Comparison of ENCODE assay signal across 8 cellular contexts in genomic region chr10:114100848-114101741, GRCh38. TPM values are rescaled to one million over a fixed set of nuclear protein-coding genes. Genes with fewer than 3 reads are reported as not detected.
DNase-seq lines count a peak whose midpoint lies in the region; ATAC-seq and TF ChIP-seq lines count a peak whose summit lies in the region.

No MANE protein-coding gene starts in this region.

- peak; percentile 34 for DNase-seq in activated naive CD4-positive, alpha-beta T cell treated with anti-CD3 and anti-CD28 coated beads for 36 hours
- no peak for DNase-seq in activated naive CD4-positive, alpha-beta T cell treated with anti-CD3 and anti-CD28 coated beads, Interleukin-2, amount 50 U/mL, for 16 hours
- DNase-seq in activated CD8-positive, alpha-beta T cell treated with anti-CD3 and anti-CD28 coated beads, Interleukin-2, amount 10 ng/mL, durations not matched to agents 7 days and 5 days, result no peak
- DNase-seq in left ventricle myocardium superior, result peak; percentile 51
- DNase-seq in psoas muscle, result peak in 1 of 2 donors; percentile 35
- no peak for DNase-seq in NCI-H1694 (lab: John Stamatoyannopoulos, UW)
- DNase-seq in SIG-M5 treated with dmso at 0.1 percent for 504 hours (lab: John Stamatoyannopoulos, UW; ENCODE audit: unreplicated experiment), result no peak

- H3K4me1 Mint-ChIP-seq in activated naive CD4-positive, alpha-beta T cell treated with anti-CD3 and anti-CD28 coated beads for 36 hours (ENCODE audit: low read depth), result peaks cover 29% of the 10 kb centered on the region
- peaks cover 54% of the 10 kb centered on the region for H3K4me1 Mint-ChIP-seq in activated CD8-positive, alpha-beta T cell treated with anti-CD3 and anti-CD28 coated beads, Interleukin-2, amount 10 ng/mL, durations not matched to agents 7 days and 5 days (ENCODE audit: low read depth)

- H3K36me3 Mint-ChIP-seq in activated naive CD4-positive, alpha-beta T cell treated with anti-CD3 and anti-CD28 coated beads for 36 hours (ENCODE audit: low read depth), result no peaks in the 10 kb centered on the region
- H3K36me3 Mint-ChIP-seq in activated CD8-positive, alpha-beta T cell treated with anti-CD3 and anti-CD28 coated beads, Interleukin-2, amount 10 ng/mL, durations not matched to agents 7 days and 5 days (ENCODE audit: low read depth), result no peaks in the 10 kb centered on the region

- H3K4me3 Mint-ChIP-seq in activated naive CD4-positive, alpha-beta T cell treated with anti-CD3 and anti-CD28 coated beads for 36 hours, result peak overlapping the region; percentile 60
- peak overlapping the region; percentile 62 for H3K4me3 Mint-ChIP-seq in activated CD8-positive, alpha-beta T cell treated with anti-CD3 and anti-CD28 coated beads, Interleukin-2, amount 10 ng/mL, durations not matched to agents 7 days and 5 days

- 10 to 11% (median 11%) methylated on average over 46 to 47 of the region's 47 CpGs for WGBS in psoas muscle, 3 donors

- H3K4me1 ChIP-seq in psoas muscle, result peaks cover 3% of the 10 kb centered on the region

- H3K27ac ChIP-seq in psoas muscle, result no peak overlapping the region

- intact Hi-C loops in activated naive CD4-positive, alpha-beta T cell treated with anti-CD3 and anti-CD28 coated beads for 36 hours (cut with micrococcal nuclease), result loop anchor here (1.0 kb wide), 1 partner anchor 247 kb away; the partner anchor contains the start of genes DCLRE1A and NHLRC2
- intact Hi-C loops in left ventricle myocardium superior (cut with micrococcal nuclease), result loop anchor here (5.0 kb wide), 1 partner anchor 304 kb away; no protein-coding TSS in a partner anchor
- intact Hi-C loops in psoas muscle (cut with DNase I), result loop anchor here (5.0 to 10.0 kb wide), 2 partner anchors 394 to 396 kb away; no protein-coding TSS in a partner anchor

- peak; percentile 28 for ATAC-seq in activated CD8-positive, alpha-beta T cell treated with anti-CD3 and anti-CD28 coated beads, Interleukin-2, amount 10 ng/mL, durations not matched to agents 7 days and 5 days
- peak; percentile 58 for ATAC-seq in left ventricle myocardium superior
- ATAC-seq in psoas muscle, result peak in 3 of 4 donors; percentile 28 to 50 (median 30)
- no peak for ATAC-seq in HG03045 (IDR thresholded peaks at IDR 0.05; ENCODE audit: unreplicated experiment)

- TF ChIP-seq CTCF in psoas muscle (IDR thresholded peaks at IDR 0.05), result no peak

- H3K9me3 Mint-ChIP-seq in activated naive CD4-positive, alpha-beta T cell treated with anti-CD3 and anti-CD28 coated beads for 36 hours, result no peaks in the 10 kb centered on the region
- no peaks in the 10 kb centered on the region for H3K9me3 Mint-ChIP-seq in activated CD8-positive, alpha-beta T cell treated with anti-CD3 and anti-CD28 coated beads, Interleukin-2, amount 10 ng/mL, durations not matched to agents 7 days and 5 days (ENCODE audit: insufficient read depth)

- H3K9me3 ChIP-seq in psoas muscle, result no peaks in the 10 kb centered on the region

- H3K36me3 ChIP-seq in psoas muscle (ENCODE audit: insufficient read depth in 1 of 2, low read depth in 1 of 2), result no peaks in the 10 kb centered on the region

- H3K27me3 Mint-ChIP-seq in activated naive CD4-positive, alpha-beta T cell treated with anti-CD3 and anti-CD28 coated beads for 36 hours (ENCODE audit: low read depth), result peaks cover 28% of the 10 kb centered on the region
- H3K27me3 Mint-ChIP-seq in activated CD8-positive, alpha-beta T cell treated with anti-CD3 and anti-CD28 coated beads, Interleukin-2, amount 10 ng/mL, durations not matched to agents 7 days and 5 days (ENCODE audit: low read depth), result peaks cover 37% of the 10 kb centered on the region

- POLR2A ChIA-PET in activated CD8-positive, alpha-beta T cell treated with anti-CD3 and anti-CD28 coated beads, Interleukin-2, amount 10 ng/mL, durations not matched to agents 7 days and 5 days (lab: Charles Lee), result no interaction called here

- peak overlapping the region; percentile 57 for H3K4me3 ChIP-seq in psoas muscle

- H3K27me3 ChIP-seq in psoas muscle (ENCODE audit: insufficient read depth in 3 of 3, low read length in 2 of 3), result peaks cover 0 to 17% (median 6%) of the 10 kb centered on the region in 3 donors

- CTCF ChIA-PET in activated naive CD4-positive, alpha-beta T cell treated with anti-CD3 and anti-CD28 coated beads for 36 hours (lab: Charles Lee), result interaction anchor here (0.8 to 1.5 kb wide), 7 partner anchors 8 to 402 kb away, joined by 3 to 6 read pairs (median 3); no protein-coding TSS in a partner anchor
- CTCF ChIA-PET in activated CD8-positive, alpha-beta T cell treated with anti-CD3 and anti-CD28 coated beads, Interleukin-2, amount 10 ng/mL, durations not matched to agents 7 days and 5 days (lab: Charles Lee), result interaction anchor here (1.0 to 6.2 kb wide), 7 partner anchors 9 to 395 kb away, joined by 3 to 85 read pairs (median 3); no protein-coding TSS in a partner anchor

- H3K27ac Mint-ChIP-seq in activated naive CD4-positive, alpha-beta T cell treated with anti-CD3 and anti-CD28 coated beads for 36 hours, result no peak overlapping the region
- H3K27ac Mint-ChIP-seq in activated CD8-positive, alpha-beta T cell treated with anti-CD3 and anti-CD28 coated beads, Interleukin-2, amount 10 ng/mL, durations not matched to agents 7 days and 5 days, result no peak overlapping the region

RNA-seq across cellular contexts. Expression of gene ADRB1, which starts 57.4 kb away (rescaled TPM):
- not detected for total RNA-seq in activated naive CD4-positive, alpha-beta T cell treated with anti-CD3 and anti-CD28 coated beads for 36 hours
- total RNA-seq in activated CD8-positive, alpha-beta T cell treated with anti-CD3 and anti-CD28 coated beads, Interleukin-2, amount 10 ng/mL, durations not matched to agents 7 days and 5 days, result under 1 TPM; 0.29 to 0.45 TPM
- total RNA-seq in left ventricle myocardium superior, result 77.8 TPM
- total RNA-seq in psoas muscle, result under 1 TPM; 0.13 to 0.40 (median 0.29) TPM
- polyA plus RNA-seq in psoas muscle, result under 1 TPM in 2 of 3 donors, not detected in 1; 0.03 to 0.12 TPM

Comparison
In these comparisons a context has a peak if more than half of its experiments do, and no peak if none do; other contexts are left out.
1. DNase-seq: peak in activated naive CD4-positive, alpha-beta T cell treated with anti-CD3 and anti-CD28 coated beads for 36 hours (single experiment) and left ventricle myocardium superior (single experiment); none in activated naive CD4-positive, alpha-beta T cell treated with anti-CD3 and anti-CD28 coated beads, Interleukin-2, amount 50 U/mL, for 16 hours (single experiment), activated CD8-positive, alpha-beta T cell treated with anti-CD3 and anti-CD28 coated beads, Interleukin-2, amount 10 ng/mL, durations not matched to agents 7 days and 5 days (single experiment), NCI-H1694 (single experiment) and SIG-M5 treated with dmso at 0.1 percent for 504 hours (single experiment).
2. RNA of gene ADRB1, which starts 57.4 kb away (total RNA-seq): 77.8 TPM in left ventricle myocardium superior (single experiment); 0.29 to 0.45 TPM in activated CD8-positive, alpha-beta T cell treated with anti-CD3 and anti-CD28 coated beads, Interleukin-2, amount 10 ng/mL, durations not matched to agents 7 days and 5 days, 0.13 to 0.40 TPM in psoas muscle and not detected in activated naive CD4-positive, alpha-beta T cell treated with anti-CD3 and anti-CD28 coated beads for 36 hours; every median in the first group is over 10 times any median in the second.